ENCODE assay signal across 8 cellular contexts in genomic region chr5:139636207-139636792, GRCh38. TPM values are rescaled to one million over a fixed set of nuclear protein-coding genes. Genes with fewer than 3 reads are reported as not detected.
DNase-seq lines count a peak whose midpoint lies in the region; ATAC-seq, FAIRE-seq and TF ChIP-seq lines count a peak whose summit lies in the region.

No MANE protein-coding gene starts in this region.

- H3K36me3 ChIP-seq in KOPT-K1 (ENCODE audit: insufficient read depth, low read length) (peaks cover 16% of the 10 kb centered on the region; the same call in 1 of the 2 replicates), kidney (ENCODE audit: control insufficient read depth in 1 of 2, insufficient read depth in 2 of 2, low read length in 2 of 2) (peaks cover 0 to 3% of the 10 kb centered on the region in 2 donors)

- peak overlapping the region; percentile 55 for H3K4me3 Mint-ChIP-seq in activated T-helper 1 cell treated with anti-CD3 and anti-CD28 coated beads, Interleukin-12 subunit alpha, Interleukin-12 subunit beta, Interleukin-2, Interleukin-4 antibody, amounts not matched to agents 30 ng/mL and 10 ng/mL and 1 ng/mL, durations not matched to agents 14 hours and 24 hours and 36 hours
- H3K4me3 Mint-ChIP-seq in stimulated activated naive CD8-positive, alpha-beta T cell treated with anti-CD3 and anti-CD28 coated beads, Interleukin-15, Interleukin-2, amounts not matched to agents 100 ng/mL and 50 ng/mL, for 24 hours, result peak overlapping the region; percentile 75

- H3K4me1 Mint-ChIP-seq in activated T-helper 1 cell treated with anti-CD3 and anti-CD28 coated beads, Interleukin-12 subunit alpha, Interleukin-12 subunit beta, Interleukin-2, Interleukin-4 antibody, amounts not matched to agents 30 ng/mL and 10 ng/mL and 1 ng/mL, durations not matched to agents 14 hours and 24 hours and 36 hours (ENCODE audit: low read depth), result peaks cover 41% of the 10 kb centered on the region
- H3K4me1 Mint-ChIP-seq in stimulated activated naive CD8-positive, alpha-beta T cell treated with anti-CD3 and anti-CD28 coated beads, Interleukin-15, Interleukin-2, amounts not matched to agents 100 ng/mL and 50 ng/mL, for 24 hours (ENCODE audit: low read depth), result peaks cover 50% of the 10 kb centered on the region

- peak; percentile 69 for DNase-seq in activated T-helper 1 cell treated with anti-CD3 and anti-CD28 coated beads, Interleukin-12 subunit alpha, Interleukin-12 subunit beta, Interleukin-2, Interleukin-4 antibody, amounts not matched to agents 30 ng/mL and 10 ng/mL and 1 ng/mL, durations not matched to agents 14 hours and 24 hours and 36 hours (ENCODE audit: low spot score)
- DNase-seq in kidney (peak; percentile 80), A172 (ENCODE audit: low spot score) (no peak), medulla oblongata (ENCODE audit: extremely low spot score) (no peak)

- H3K4me3 ChIP-seq in kidney (ENCODE audit: low read length in 2 of 2), result peak overlapping the region in 1 of 2 donors; percentile 41

- no peaks in the 10 kb centered on the region for H3K27me3 Mint-ChIP-seq in activated T-helper 1 cell treated with anti-CD3 and anti-CD28 coated beads, Interleukin-12 subunit alpha, Interleukin-12 subunit beta, Interleukin-2, Interleukin-4 antibody, amounts not matched to agents 30 ng/mL and 10 ng/mL and 1 ng/mL, durations not matched to agents 14 hours and 24 hours and 36 hours (ENCODE audit: insufficient read depth)
- H3K27me3 Mint-ChIP-seq in stimulated activated naive CD8-positive, alpha-beta T cell treated with anti-CD3 and anti-CD28 coated beads, Interleukin-15, Interleukin-2, amounts not matched to agents 100 ng/mL and 50 ng/mL, for 24 hours, result no peaks in the 10 kb centered on the region

- H3K27ac Mint-ChIP-seq in activated T-helper 1 cell treated with anti-CD3 and anti-CD28 coated beads, Interleukin-12 subunit alpha, Interleukin-12 subunit beta, Interleukin-2, Interleukin-4 antibody, amounts not matched to agents 30 ng/mL and 10 ng/mL and 1 ng/mL, durations not matched to agents 14 hours and 24 hours and 36 hours, result peak overlapping the region; percentile 71
- peak overlapping the region; percentile 90 for H3K27ac Mint-ChIP-seq in stimulated activated naive CD8-positive, alpha-beta T cell treated with anti-CD3 and anti-CD28 coated beads, Interleukin-15, Interleukin-2, amounts not matched to agents 100 ng/mL and 50 ng/mL, for 24 hours

- peak; percentile 79 for ATAC-seq in GM18498 (IDR thresholded peaks at IDR 0.05; ENCODE audit: unreplicated experiment)
- ATAC-seq in GM21576 (IDR thresholded peaks at IDR 0.05; ENCODE audit: unreplicated experiment), result peak; percentile 66

- H3K9ac ChIP-seq in kidney (ENCODE audit: low read length in 2 of 2), result peak overlapping the region; percentile 22 to 65

- no peak for FAIRE-seq in kidney (lab: Jason Lieb, UNC)

- H3K36me3 Mint-ChIP-seq in activated T-helper 1 cell treated with anti-CD3 and anti-CD28 coated beads, Interleukin-12 subunit alpha, Interleukin-12 subunit beta, Interleukin-2, Interleukin-4 antibody, amounts not matched to agents 30 ng/mL and 10 ng/mL and 1 ng/mL, durations not matched to agents 14 hours and 24 hours and 36 hours (ENCODE audit: low read depth), result peaks cover 9% of the 10 kb centered on the region
- peaks cover 5% of the 10 kb centered on the region for H3K36me3 Mint-ChIP-seq in stimulated activated naive CD8-positive, alpha-beta T cell treated with anti-CD3 and anti-CD28 coated beads, Interleukin-15, Interleukin-2, amounts not matched to agents 100 ng/mL and 50 ng/mL, for 24 hours (ENCODE audit: low read depth)

- intact Hi-C loops in activated T-helper 1 cell treated with anti-CD3 and anti-CD28 coated beads, Interleukin-12 subunit alpha, Interleukin-12 subunit beta, Interleukin-2, Interleukin-4 antibody, amounts not matched to agents 30 ng/mL and 10 ng/mL and 1 ng/mL, durations not matched to agents 14 hours and 24 hours and 36 hours (cut with micrococcal nuclease), result loop anchor here (1.0 to 2.0 kb wide), 6 partner anchors 13 to 473 kb away; no protein-coding TSS in a partner anchor
- intact Hi-C loops in kidney (cut with DNase I), result no loop called here

- H3K27ac ChIP-seq in KOPT-K1 (ENCODE audit: low read depth, low read length, poor library complexity, severe bottlenecking), result peak overlapping the region; percentile 94
- H3K27ac ChIP-seq in kidney (ENCODE audit: low read depth in 2 of 2, low read length in 2 of 2), result peak overlapping the region; percentile 70 to 94

- no peak for TF ChIP-seq CTCF in kidney (IDR thresholded peaks at IDR 0.05; ENCODE audit: borderline replicate concordance, extremely low read depth, insufficient read depth)

- H3K4me1 ChIP-seq in kidney (ENCODE audit: control insufficient read depth in 1 of 2, insufficient read depth in 1 of 2, low read depth in 1 of 2, low read length in 2 of 2), result peaks cover 39 to 57% of the 10 kb centered on the region in 2 donors

- H3K9me3 Mint-ChIP-seq in activated T-helper 1 cell treated with anti-CD3 and anti-CD28 coated beads, Interleukin-12 subunit alpha, Interleukin-12 subunit beta, Interleukin-2, Interleukin-4 antibody, amounts not matched to agents 30 ng/mL and 10 ng/mL and 1 ng/mL, durations not matched to agents 14 hours and 24 hours and 36 hours, result no peaks in the 10 kb centered on the region
- no peaks in the 10 kb centered on the region for H3K9me3 Mint-ChIP-seq in stimulated activated naive CD8-positive, alpha-beta T cell treated with anti-CD3 and anti-CD28 coated beads, Interleukin-15, Interleukin-2, amounts not matched to agents 100 ng/mL and 50 ng/mL, for 24 hours

- H3K9me3 ChIP-seq in KOPT-K1 (ENCODE audit: insufficient read depth, low read length, poor library complexity, severe bottlenecking) (no peaks in the 10 kb centered on the region), kidney (ENCODE audit: control insufficient read depth in 1 of 2, low read length in 2 of 2) (no peaks in the 10 kb centered on the region)

RNA-seq across cellular contexts. Expression of gene CXXC5, which starts 11.8 kb away (rescaled TPM):
- 0.88 and 1.7 TPM in 2 replicates for total RNA-seq in activated T-helper 1 cell treated with anti-CD3 and anti-CD28 coated beads, Interleukin-12 subunit alpha, Interleukin-12 subunit beta, Interleukin-2, Interleukin-4 antibody, amounts not matched to agents 30 ng/mL and 10 ng/mL and 1 ng/mL, durations not matched to agents 14 hours and 24 hours and 36 hours
- 122 TPM for total RNA-seq in kidney
- 116 TPM for polyA plus RNA-seq in kidney (ENCODE audit: insufficient read depth, low read depth, low replicate concordance)
- total RNA-seq in A172 (2014; rRNA removed; shearing (Covaris generic)), result 162 and 189 TPM in 2 replicates

Comparison
In these comparisons a context has a peak if more than half of its experiments do, and no peak if none do; other contexts are left out.
1. DNase-seq: peak in activated T-helper 1 cell treated with anti-CD3 and anti-CD28 coated beads, Interleukin-12 subunit alpha, Interleukin-12 subunit beta, Interleukin-2, Interleukin-4 antibody, amounts not matched to agents 30 ng/mL and 10 ng/mL and 1 ng/mL, durations not matched to agents 14 hours and 24 hours and 36 hours (single experiment) and kidney (single experiment); none in A172 (single experiment) and medulla oblongata (single experiment).
2. RNA of gene CXXC5, which starts 11.8 kb away (total RNA-seq): 162 to 189 TPM in A172 and 122 TPM in kidney (single experiment); 0.88 to 1.7 TPM in activated T-helper 1 cell treated with anti-CD3 and anti-CD28 coated beads, Interleukin-12 subunit alpha, Interleukin-12 subunit beta, Interleukin-2, Interleukin-4 antibody, amounts not matched to agents 30 ng/mL and 10 ng/mL and 1 ng/mL, durations not matched to agents 14 hours and 24 hours and 36 hours; every median in the first group is over 10 times any median in the second.